Comparison of ENCODE assay signal across 11 cellular contexts in the genomic region with DNA sequence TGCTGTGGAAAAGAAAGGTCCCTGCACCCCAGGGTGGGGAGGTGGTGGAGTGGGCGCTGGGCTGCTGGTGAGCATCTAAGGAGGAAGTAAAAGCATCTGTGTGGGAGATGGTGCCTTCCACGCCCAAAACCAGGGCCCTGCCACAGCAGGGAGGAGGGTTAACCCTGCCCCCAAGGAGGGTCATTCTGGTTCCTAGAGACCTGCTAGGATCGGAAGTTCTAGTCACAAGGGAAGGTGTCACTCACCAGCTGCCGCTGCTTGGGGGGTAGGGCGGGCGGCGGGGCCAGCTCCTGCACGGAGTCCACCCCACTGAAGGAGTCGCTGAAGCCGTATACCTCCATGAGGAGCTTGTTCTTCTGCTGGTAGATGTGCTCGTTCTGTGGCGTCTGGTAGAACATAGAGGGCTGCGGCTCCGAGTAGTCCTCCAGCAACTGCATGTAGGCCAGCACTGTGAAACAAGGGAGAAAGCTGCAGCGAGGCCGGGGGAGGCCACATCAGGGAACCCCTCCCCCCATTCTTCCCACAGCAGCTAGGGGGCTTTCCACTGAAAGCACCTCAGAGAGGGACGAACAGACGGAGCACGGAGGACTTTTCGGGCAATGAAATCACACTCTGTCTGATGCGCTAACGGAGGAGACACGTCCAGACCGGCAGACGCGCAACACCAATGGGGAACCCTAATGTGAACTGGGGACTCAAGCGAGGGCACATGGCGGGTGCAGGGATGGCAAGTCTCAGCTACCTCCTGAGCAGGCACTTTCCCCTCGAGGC.
DNase-seq lines count a peak whose midpoint lies in the region; ATAC-seq, FAIRE-seq and TF ChIP-seq lines count a peak whose summit lies in the region.
"Had no signal": no experiment of that assay in that cellular context is flagged by ENCODE, and none has a peak within 500 bp of the region (broad histone marks: within the 10 kb centered on the region; RNA-seq: fewer than 3 reads in every experiment).

No MANE protein-coding gene starts in this region.

- no peak for FAIRE-seq in HTR-8/SVneo (lab: Jason Lieb, UNC)
- FAIRE-seq: colon had no signal

- no peaks in the 10 kb centered on the region for H3K9me3 ChIP-seq in CD8-positive, alpha-beta T cell (ENCODE audit: low read length)
- no peaks in the 10 kb centered on the region for H3K9me3 ChIP-seq in right lobe of liver
- H3K9me3 ChIP-seq: psoas muscle had no signal

- H3K4me1 Mint-ChIP-seq in CD8-positive, alpha-beta T cell (ENCODE audit: low read depth) = peaks cover 10% of the 10 kb centered on the region

- H3K4me3 ChIP-seq in CD8-positive, alpha-beta T cell (ENCODE audit: low read depth, low read length) = no peak overlapping the region
- no peak overlapping the region for H3K4me3 ChIP-seq in right lobe of liver
- H3K4me3 ChIP-seq: psoas muscle had no signal

- no peak for TF ChIP-seq POLR2A in right lobe of liver (IDR thresholded peaks at IDR 0.05)

- no peaks in the 10 kb centered on the region for H3K27me3 ChIP-seq in CD8-positive, alpha-beta T cell (ENCODE audit: insufficient read depth, low read length)
- no peaks in the 10 kb centered on the region for H3K27me3 ChIP-seq in right lobe of liver

- peaks cover 13% of the 10 kb centered on the region for H3K4me1 ChIP-seq in CD8-positive, alpha-beta T cell (ENCODE audit: insufficient read depth, low read length)
- H3K4me1 ChIP-seq in right lobe of liver = peaks cover 0 to 33% (median 0%) of the 10 kb centered on the region in 4 donors

- POLR2A ChIA-PET in CD8-positive, alpha-beta T cell (lab: Charles Lee) = no interaction called here

- H3K36me3 Mint-ChIP-seq in CD8-positive, alpha-beta T cell = peaks cover 93% of the 10 kb centered on the region

- no peaks in the 10 kb centered on the region for H3K9me3 Mint-ChIP-seq in CD8-positive, alpha-beta T cell

- H3K27ac Mint-ChIP-seq in CD8-positive, alpha-beta T cell = peak overlapping the region; percentile 27

- no peaks in the 10 kb centered on the region for H3K27me3 Mint-ChIP-seq in CD8-positive, alpha-beta T cell (ENCODE audit: low read depth)

- no peak overlapping the region for H3K4me3 Mint-ChIP-seq in CD8-positive, alpha-beta T cell

- no peak for TF ChIP-seq CTCF in CD8-positive, alpha-beta T cell (IDR thresholded peaks at IDR 0.05)
- TF ChIP-seq CTCF in right lobe of liver (IDR thresholded peaks at IDR 0.05) = no peak

- in situ Hi-C loops in ACHN (cut with HindIII; ENCODE audit: low pct_ligation_motif_present, low pct_unique_long_range_greater_than_20kb, low sequenced_read_pairs) = no loop called here

- H3K36me3 ChIP-seq in CD8-positive, alpha-beta T cell (ENCODE audit: insufficient read depth, low read length) = peaks cover 44% of the 10 kb centered on the region
- peaks cover 0 to 28% (median 7%) of the 10 kb centered on the region in 4 donors for H3K36me3 ChIP-seq in right lobe of liver

- H3K27ac ChIP-seq in CD8-positive, alpha-beta T cell (ENCODE audit: low read depth, low read length) = no peak overlapping the region
- H3K27ac ChIP-seq in right lobe of liver = peak overlapping the region in 1 of 3 donors; percentile 29
- H3K27ac ChIP-seq: psoas muscle had no signal

- 60% methylated on average over 9 of the region's 29 CpGs for WGBS in right lobe of liver (ENCODE audit: insufficient coverage, low coverage, low lambda C conversion rate, missing lambda C conversion rate)

- intact Hi-C loops in CD8-positive, alpha-beta T cell (cut with DNase I, micrococcal nuclease) = no loop called here
- intact Hi-C loops in right lobe of liver (cut with DNase I) = no loop called here

- ATAC-seq in CD8-positive, alpha-beta T cell = peak; percentile 29
- ATAC-seq in GM19372 (IDR thresholded peaks at IDR 0.05; ENCODE audit: low read depth, unreplicated experiment) (peak; percentile 57), right lobe of liver (peak in 3 of 4 donors; percentile 3 to 6 (median 3))

- CTCF ChIA-PET in CD8-positive, alpha-beta T cell (lab: Charles Lee) = interaction anchor here (0.9 to 2.1 kb wide), 5 partner anchors 13 to 119 kb away, joined by 3 to 9 read pairs (median 4); partner anchors contain the start of gene RAPGEF1

- peak in 1 of 7 experiments; percentile 13 for DNase-seq in CD8-positive, alpha-beta T cell
- DNase-seq in MV-4-11 (lab: John Stamatoyannopoulos, UW) (peak; percentile 94), right lobe of liver (no peak), SIG-M5 treated with dmso at 0.1 percent for 504 hours (lab: John Stamatoyannopoulos, UW; ENCODE audit: unreplicated experiment) (no peak), COR-L47 (lab: John Stamatoyannopoulos, UW) (no peak), ACHN (no peak), HTR-8/SVneo (ENCODE audit: insufficient read length, low spot score) (no peak)
- DNase-seq: IMR-90, psoas muscle had no signal

Comparison
In these comparisons a context has a peak if more than half of its experiments do, and no peak if none do; other contexts are left out.
1. ATAC-seq: peak in every context shown above with its lines; median percentile 57 in GM19372; 29 in CD8-positive, alpha-beta T cell; 3 in right lobe of liver.